In genomic region chr12:53930591-53931255, GRCh38 we compare ENCODE assay signal across 1 cellular context.
TF ChIP-seq lines count a peak whose summit lies in the region.

No MANE protein-coding gene starts in this region.

TF ChIP-seq in GM23338, 12 proteins besides CTCF, POLR2A, EP300 and RAD21:
- TF ChIP-seq EZH2 (IDR thresholded peaks at IDR 0.05; ENCODE audit: low read depth, unreplicated experiment) (peak; percentile 96), REST (IDR thresholded peaks at IDR 0.05; ENCODE audit: unreplicated experiment) (no peak), STAT1 (IDR thresholded peaks at IDR 0.05; ENCODE audit: unreplicated experiment) (no peak), EZH2phosphoT487 (IDR thresholded peaks at IDR 0.05; ENCODE audit: unreplicated experiment) (peak; percentile 67), JUNB (IDR thresholded peaks at IDR 0.05; ENCODE audit: unreplicated experiment) (no peak), CREB1 (CRISPR knock-in tag; IDR thresholded peaks at IDR 0.05; ENCODE audit: low read depth) (no peak), POLR2AphosphoS5 (IDR thresholded peaks at IDR 0.05; ENCODE audit: low read depth) (no peak), ZNF331 (CRISPR knock-in tag; IDR thresholded peaks at IDR 0.05; ENCODE audit: low read depth) (no peak)
TF ChIP-seq in GM23338: peak in this region for 2.
